ENCODE assay signal across 9 cellular contexts in the genomic region with DNA sequence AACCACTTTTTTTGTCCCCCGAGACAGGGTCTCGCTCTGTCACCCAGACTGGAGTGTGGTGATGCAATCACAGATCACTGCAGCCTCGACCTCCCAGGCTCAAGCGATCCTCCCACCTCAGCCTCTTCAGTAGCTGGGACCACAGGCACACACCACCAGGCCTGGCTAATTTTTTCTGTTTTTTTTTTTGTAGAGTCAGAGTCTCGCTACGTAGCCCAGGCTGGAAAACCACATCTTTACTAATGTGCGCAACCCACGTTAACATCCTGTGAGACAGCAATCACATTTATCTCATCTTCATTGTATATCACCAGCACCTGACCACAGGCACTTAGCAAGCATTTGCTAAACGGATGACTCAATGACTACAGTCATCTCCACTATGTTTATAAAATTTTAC.
A peak's percentile ranks its signal among the peaks of the same experiment; 100 is the strongest.
DNase-seq lines count a peak whose midpoint lies in the region; ATAC-seq and TF ChIP-seq lines count a peak whose summit lies in the region.
"Had no signal": no experiment of that assay in that cellular context is flagged by ENCODE, and none has a peak within 500 bp of the region (broad histone marks: within the 10 kb centered on the region; RNA-seq: fewer than 3 reads in every experiment).

No MANE protein-coding gene starts in this region.

- peak; percentile 91 for ATAC-seq in PC-3

- TF ChIP-seq CTCF in PC-3 (conservative IDR thresholded peaks at IDR 0.05; ENCODE audit: low read depth, low read length), result no peak
- no peak for TF ChIP-seq CTCF in right atrium auricular region (IDR thresholded peaks at IDR 0.05)

- POLR2A ChIA-PET in PC-3 (lab: Charles Lee; ENCODE audit: unreplicated experiment), result no interaction called here

- DNase-seq in A172 (ENCODE audit: low spot score), result peak; percentile 92
- peak; percentile 93 for DNase-seq in PC-3
- DNase-seq in activated T-cell treated with anti-CD3 and anti-CD28 coated beads, Interleukin-2, amount 50 U/mL, for 24 hours, result peak; percentile 63
- DNase-seq in kidney glomerular epithelial cell (lab: John Stamatoyannopoulos, UW), result peak; percentile 97
- DNase-seq in SW 1271 (lab: John Stamatoyannopoulos, UW), result no peak
- DNase-seq in right atrium auricular region (ENCODE audit: low spot score), result no peak
- no peak for DNase-seq in head of caudate nucleus
- DNase-seq in islet precursor cell, result no peak
- DNase-seq: sigmoid colon had no signal

- no peaks in the 10 kb centered on the region for H3K36me3 Mint-ChIP-seq in activated T-cell treated with anti-CD3 and anti-CD28 coated beads, Interleukin-2, amount 50 U/mL, for 24 hours (ENCODE audit: low read depth)

- no peak overlapping the region for H3K4me3 ChIP-seq in PC-3 (ENCODE audit: low read length)
- H3K4me3 ChIP-seq in right atrium auricular region, result no peak overlapping the region
- H3K4me3 ChIP-seq: sigmoid colon had no signal

- intact Hi-C loops in PC-3 (cut with micrococcal nuclease), result no loop called here
- intact Hi-C loops in head of caudate nucleus (cut with DNase I), result no loop called here

- peaks cover 23% of the 10 kb centered on the region for H3K4me1 Mint-ChIP-seq in activated T-cell treated with anti-CD3 and anti-CD28 coated beads, Interleukin-2, amount 50 U/mL, for 24 hours (ENCODE audit: low read depth)

- H3K79me2 ChIP-seq in PC-3 (ENCODE audit: low read length), result no peaks in the 10 kb centered on the region

- H3F3A ChIP-seq in PC-3 (ENCODE audit: low read length, unreplicated experiment), result no peaks in the 10 kb centered on the region

- no peak overlapping the region for H2AFZ ChIP-seq in PC-3 (ENCODE audit: low read length)

- H3K9me3 ChIP-seq in PC-3 (ENCODE audit: low read length) (no peaks in the 10 kb centered on the region), right atrium auricular region (no peaks in the 10 kb centered on the region)
- H3K9me3 ChIP-seq: sigmoid colon had no signal

- peak overlapping the region; percentile 28 for H3K4me2 ChIP-seq in PC-3 (ENCODE audit: low read length)

- BruUV-seq in PC-3 (replicated peaks; lab: Mats Ljungman, UMichigan), result no TSS peak

- H3K27me3 Mint-ChIP-seq in activated T-cell treated with anti-CD3 and anti-CD28 coated beads, Interleukin-2, amount 50 U/mL, for 24 hours, result no peaks in the 10 kb centered on the region

- H3K36me3 ChIP-seq in PC-3 (ENCODE audit: low read depth, low read length), result peaks cover 8% of the 10 kb centered on the region; the same call in 1 of the 2 replicates
- no peaks in the 10 kb centered on the region for H3K36me3 ChIP-seq in right atrium auricular region

- H3K27ac Mint-ChIP-seq in activated T-cell treated with anti-CD3 and anti-CD28 coated beads, Interleukin-2, amount 50 U/mL, for 24 hours, result peak overlapping the region; percentile 81

- H3K4me3 Mint-ChIP-seq in activated T-cell treated with anti-CD3 and anti-CD28 coated beads, Interleukin-2, amount 50 U/mL, for 24 hours, result no peak overlapping the region

- CTCF ChIA-PET in PC-3 (lab: Charles Lee), result no interaction called here

- H3K9me3 Mint-ChIP-seq in activated T-cell treated with anti-CD3 and anti-CD28 coated beads, Interleukin-2, amount 50 U/mL, for 24 hours, result no peaks in the 10 kb centered on the region

- peak overlapping the region; percentile 91 for H3K27ac ChIP-seq in PC-3 (ENCODE audit: low read length)
- H3K27ac ChIP-seq in right atrium auricular region, result no peak overlapping the region
- H3K27ac ChIP-seq: sigmoid colon had no signal

- H3K4me1 ChIP-seq in PC-3 (ENCODE audit: insufficient read depth, low read length), result peaks cover 53% of the 10 kb centered on the region
- no peaks in the 10 kb centered on the region for H3K4me1 ChIP-seq in right atrium auricular region
- H3K4me1 ChIP-seq: sigmoid colon had no signal

- H4K20me1 ChIP-seq in PC-3 (ENCODE audit: low read length), result no peaks in the 10 kb centered on the region

- peak overlapping the region; percentile 65 for H3K9ac ChIP-seq in PC-3 (ENCODE audit: low read length)

- H3K9me2 ChIP-seq in PC-3 (replicated peaks; ENCODE audit: low read length), result no peaks in the 10 kb centered on the region

- H3K27me3 ChIP-seq in PC-3 (ENCODE audit: low read length) (no peaks in the 10 kb centered on the region), right atrium auricular region (no peaks in the 10 kb centered on the region)
- H3K27me3 ChIP-seq: sigmoid colon had no signal

Comparison
In these comparisons a context has a peak if more than half of its experiments do, and no peak if none do; other contexts are left out.
1. DNase-seq: peak in A172 (single experiment), PC-3 (single experiment), activated T-cell treated with anti-CD3 and anti-CD28 coated beads, Interleukin-2, amount 50 U/mL, for 24 hours (single experiment) and kidney glomerular epithelial cell (single experiment); none in SW 1271 (0 of 2), right atrium auricular region (single experiment), head of caudate nucleus (0 of 42) and islet precursor cell (single experiment).